Comparison of ENCODE assay signal across 8 cellular contexts in the genomic region with DNA sequence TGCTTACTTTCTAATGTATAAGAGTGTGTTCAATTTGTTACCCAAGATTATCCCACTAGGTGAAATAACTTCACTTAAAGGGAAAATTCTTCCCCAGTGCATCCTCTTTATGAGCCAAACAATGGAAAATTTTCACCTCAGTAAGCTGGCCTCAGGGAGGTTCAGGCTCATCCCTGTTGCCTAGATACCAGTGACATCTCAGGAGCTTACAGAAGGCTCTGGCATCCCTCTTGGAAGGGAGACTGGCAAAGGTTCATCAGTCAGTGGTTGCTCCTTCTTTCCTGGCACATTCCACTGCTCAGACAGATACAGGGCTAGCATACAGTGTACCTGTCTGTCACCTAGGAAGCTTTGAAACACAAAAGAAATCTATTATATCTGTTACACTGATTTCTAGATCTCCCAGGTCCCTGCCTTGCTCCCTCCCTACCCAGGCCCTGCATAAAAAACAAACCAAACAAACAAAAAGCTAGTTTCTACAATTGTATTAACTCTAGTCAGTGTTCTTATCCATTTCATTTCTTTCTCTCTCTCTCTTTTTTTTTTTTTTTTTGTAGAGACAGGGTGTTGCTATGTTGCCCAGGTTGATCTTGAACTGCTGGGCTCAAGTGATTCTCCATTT.
DNase-seq lines count a peak whose midpoint lies in the region; ATAC-seq lines count a peak whose summit lies in the region.

No MANE protein-coding gene starts in this region.

- H3K36me3 ChIP-seq in duodenal mucosa (ENCODE audit: control insufficient read depth in 1 of 2, insufficient read depth in 2 of 2, low read length in 2 of 2): peaks cover 7 to 30% of the 10 kb centered on the region in 2 donors
- peaks cover 38% of the 10 kb centered on the region for H3K36me3 ChIP-seq in neuron (ENCODE audit: insufficient read depth, low read length)

- H3K27me3 ChIP-seq in duodenal mucosa (ENCODE audit: control insufficient read depth in 1 of 2, insufficient read depth in 2 of 2, low read length in 2 of 2) (no peaks in the 10 kb centered on the region), neuron (ENCODE audit: insufficient read depth, low read length) (no peaks in the 10 kb centered on the region)

- H3K27ac ChIP-seq in duodenal mucosa (ENCODE audit: low read depth, low read length): no peak overlapping the region

- DNase-seq in EH (ENCODE audit: low read depth) (peak; percentile 75), NCI-H2227 treated with DMSO at 0.1 percent for 48 hours (lab: John Stamatoyannopoulos, UW) (peak; percentile 4), Kasumi-1 (lab: John Stamatoyannopoulos, UW) (no peak), activated gamma-delta T cell (lab: John Stamatoyannopoulos, UW) (no peak), SW480 (ENCODE audit: low spot score) (no peak)

- H3K4me1 ChIP-seq in duodenal mucosa (ENCODE audit: control insufficient read depth in 1 of 2, insufficient read depth in 2 of 2, low read length in 2 of 2): peaks cover 23 to 31% of the 10 kb centered on the region in 2 donors
- peaks cover 16% of the 10 kb centered on the region for H3K4me1 ChIP-seq in neuron (ENCODE audit: insufficient read depth, low read length)

- no peak for ATAC-seq in GM21360 (IDR thresholded peaks at IDR 0.05; ENCODE audit: unreplicated experiment)

- H3K9me3 ChIP-seq in duodenal mucosa (ENCODE audit: control insufficient read depth in 1 of 2, low read length in 2 of 2) (no peaks in the 10 kb centered on the region), neuron (ENCODE audit: low read length) (peaks cover 6% of the 10 kb centered on the region)

- H3K9ac ChIP-seq in duodenal mucosa (ENCODE audit: low read depth in 1 of 2, low read length in 2 of 2): peak overlapping the region in 1 of 2 donors; percentile 99

- no peak overlapping the region for H2AFZ ChIP-seq in neuron (ENCODE audit: low read depth, low read length)

- H3K4me3 ChIP-seq in duodenal mucosa (ENCODE audit: low read depth in 1 of 2, low read length in 2 of 2) (peak overlapping the region; percentile 97 to 98), neuron (ENCODE audit: low read length) (peak overlapping the region; percentile 96)

Comparison
In these comparisons a context has a peak if more than half of its experiments do, and no peak if none do; other contexts are left out.
1. DNase-seq: peak in EH (single experiment) and NCI-H2227 treated with DMSO at 0.1 percent for 48 hours (single experiment); none in Kasumi-1 (0 of 2), activated gamma-delta T cell (single experiment) and SW480 (single experiment).